11 cellular contexts compared by ENCODE assay signal in the genomic region with DNA sequence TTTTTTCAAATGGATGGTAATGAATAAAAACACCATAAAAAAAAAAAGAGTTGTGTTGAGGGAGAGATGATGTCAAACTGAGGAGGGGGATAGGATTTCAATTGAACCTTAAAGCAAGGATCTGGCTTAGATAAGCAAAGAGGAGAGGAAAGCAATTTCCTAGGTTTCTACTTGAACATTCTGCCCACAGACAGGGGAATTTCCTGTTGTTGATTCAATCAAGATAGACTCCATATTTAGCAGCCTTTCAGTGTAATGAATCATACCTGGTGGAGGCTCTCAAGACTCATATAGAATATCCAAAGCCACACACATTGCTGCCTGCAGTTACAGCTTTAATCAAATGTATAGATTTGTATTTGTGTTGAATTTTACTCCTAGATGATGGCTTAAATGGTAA.
DNase-seq lines count a peak whose midpoint lies in the region; ATAC-seq and TF ChIP-seq lines count a peak whose summit lies in the region.
"Had no signal": no experiment of that assay in that cellular context is flagged by ENCODE, and none has a peak within 500 bp of the region (broad histone marks: within the 10 kb centered on the region; RNA-seq: fewer than 3 reads in every experiment).

No MANE protein-coding gene starts in this region.

- no peak for ATAC-seq in PC-3
- no peak for ATAC-seq in GM19467 (IDR thresholded peaks at IDR 0.05; ENCODE audit: unreplicated experiment)
- no peak for ATAC-seq in GM19023 (IDR thresholded peaks at IDR 0.05; ENCODE audit: unreplicated experiment)

- H3K4me2 ChIP-seq in PC-3 (ENCODE audit: low read length): no peak overlapping the region
- H3K4me2 ChIP-seq: BLaER1 had no signal

- H2AFZ ChIP-seq in PC-3 (ENCODE audit: low read length): no peak overlapping the region

- peaks cover 5% of the 10 kb centered on the region for H3K36me3 Mint-ChIP-seq in nephron progenitor cell (ENCODE audit: low read depth)

- peaks cover 10% of the 10 kb centered on the region for H3K27me3 Mint-ChIP-seq in nephron progenitor cell (ENCODE audit: low read depth, poor library complexity)

- intact Hi-C loops in PC-3 (cut with micrococcal nuclease): no loop called here

- no peaks in the 10 kb centered on the region for H3K27me3 ChIP-seq in PC-3 (ENCODE audit: low read length)
- H3K27me3 ChIP-seq: BLaER1 had no signal

- no peak overlapping the region for H3K9ac ChIP-seq in PC-3 (ENCODE audit: low read length)
- H3K9ac ChIP-seq: BLaER1 had no signal

- no peaks in the 10 kb centered on the region for H3K9me3 ChIP-seq in PC-3 (ENCODE audit: low read length)
- H3K9me3 ChIP-seq: BLaER1 had no signal

- H3K79me2 ChIP-seq in PC-3 (ENCODE audit: low read length): no peaks in the 10 kb centered on the region

- peaks cover 9% of the 10 kb centered on the region for H3K9me3 Mint-ChIP-seq in nephron progenitor cell

- DNase-seq in HCEC 1CT (peak; percentile 5), PC-3 (peak; percentile 3), choroid plexus epithelial cell (ENCODE audit: low read depth) (peak; percentile 47), nephron progenitor cell (no peak), DMS153 (lab: John Stamatoyannopoulos, UW) (no peak)
- DNase-seq: NCI-H1048, NCI-H82, SW 1271 had no signal

- CTCF ChIA-PET in PC-3 (lab: Charles Lee): no interaction called here

- H3K4me3 Mint-ChIP-seq in nephron progenitor cell: no peak overlapping the region

- peak overlapping the region; percentile 9 for H3K27ac Mint-ChIP-seq in nephron progenitor cell

- H3K9me2 ChIP-seq in PC-3 (replicated peaks; ENCODE audit: low read length): no peaks in the 10 kb centered on the region

- H3K4me1 ChIP-seq in PC-3 (ENCODE audit: insufficient read depth, low read length): no peaks in the 10 kb centered on the region
- H3K4me1 ChIP-seq: BLaER1 had no signal

- BruUV-seq in PC-3 (replicated peaks; lab: Mats Ljungman, UMichigan): no TSS peak

- no peaks in the 10 kb centered on the region for H3K36me3 ChIP-seq in PC-3 (ENCODE audit: low read depth, low read length)
- H3K36me3 ChIP-seq: BLaER1 had no signal

- peaks cover 55% of the 10 kb centered on the region for H3K4me1 Mint-ChIP-seq in nephron progenitor cell

- TF ChIP-seq CTCF in PC-3 (conservative IDR thresholded peaks at IDR 0.05; ENCODE audit: low read depth, low read length) (no peak), choroid plexus epithelial cell (conservative IDR thresholded peaks at IDR 0.05; ENCODE audit: low read depth, low read length) (no peak), nephron progenitor cell (IDR thresholded peaks at IDR 0.05) (no peak)

- no peak overlapping the region for H3K27ac ChIP-seq in PC-3 (ENCODE audit: low read length)
- H3K27ac ChIP-seq: BLaER1 had no signal

- POLR2A ChIA-PET in PC-3 (lab: Charles Lee; ENCODE audit: unreplicated experiment): no interaction called here

- H3K4me3 ChIP-seq in PC-3 (ENCODE audit: low read length): no peak overlapping the region
- no peak overlapping the region for H3K4me3 ChIP-seq in choroid plexus epithelial cell (ENCODE audit: low read depth, low read length)
- H3K4me3 ChIP-seq: BLaER1 had no signal

- no peaks in the 10 kb centered on the region for H4K20me1 ChIP-seq in PC-3 (ENCODE audit: low read length)
- H4K20me1 ChIP-seq: BLaER1 had no signal

- H3F3A ChIP-seq in PC-3 (ENCODE audit: low read length, unreplicated experiment): no peaks in the 10 kb centered on the region

Comparison
In these comparisons a context has a peak if more than half of its experiments do, and no peak if none do; other contexts are left out.
1. DNase-seq: peak in HCEC 1CT (single experiment), PC-3 (single experiment) and choroid plexus epithelial cell (single experiment); none in nephron progenitor cell (single experiment) and DMS153 (single experiment).